Comparison of ENCODE assay signal across 26 cellular contexts in the genomic region with DNA sequence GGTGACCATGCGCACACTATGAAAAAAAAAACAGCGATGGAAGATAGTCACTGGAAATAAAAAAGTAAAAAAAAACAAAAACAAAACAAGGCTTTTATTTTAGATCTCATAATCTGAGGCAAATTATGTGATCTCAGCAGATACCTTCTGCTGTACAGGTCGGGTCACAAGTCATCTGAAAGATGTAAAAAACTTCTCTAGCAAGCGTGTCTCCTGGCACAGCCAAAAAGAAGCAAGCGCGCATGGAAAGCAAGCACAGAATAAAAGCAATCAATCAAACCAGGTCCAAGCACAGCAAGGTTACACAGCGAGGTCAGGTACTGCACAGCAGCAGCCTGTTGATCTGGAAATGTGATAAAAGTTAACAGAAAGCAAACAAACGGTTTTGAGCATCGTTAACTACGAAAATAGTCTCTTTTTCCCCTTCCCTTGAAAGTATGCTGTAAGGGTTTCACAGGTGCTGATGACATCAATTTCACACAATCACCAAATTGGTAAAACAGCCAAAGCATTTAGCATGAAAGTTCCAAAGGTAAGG.
DNase-seq lines count a peak whose midpoint lies in the region; ATAC-seq, FAIRE-seq and TF ChIP-seq lines count a peak whose summit lies in the region.
"Had no signal": no experiment of that assay in that cellular context is flagged by ENCODE, and none has a peak within 500 bp of the region (broad histone marks: within the 10 kb centered on the region; RNA-seq: fewer than 3 reads in every experiment).

No MANE protein-coding gene starts in this region.

- TF ChIP-seq RAD21 in HepG2 (CRISPR knock-in tag; IDR thresholded peaks at IDR 0.05): no peak

- DNase-seq in right lobe of liver: no peak
- DNase-seq in HepG2 (ENCODE audit: low spot score): no peak
- no peak for DNase-seq in WTC11 (ENCODE audit: low spot score)
- DNase-seq in left kidney (ENCODE audit: low read depth, low spot score): peak; percentile 63
- no peak for DNase-seq in progenitor cell of endocrine pancreas (ENCODE audit: low spot score, unreplicated experiment)
- no peak for DNase-seq in stimulated activated naive B cell treated with anti-CD40 and anti-IgM and Interleukin-4, amounts not matched to agents 10 μg/mL and 1 μg/mL and 100 μg/mL, for 72 hours
- no peak for DNase-seq in mesenteric fat pad (ENCODE audit: low spot score)
- DNase-seq in stimulated activated naive CD8-positive, alpha-beta T cell treated with anti-CD3 and anti-CD28 coated beads, Interleukin-15, Interleukin-2, amounts not matched to agents 100 U/mL and 50 U/mL, for 24 hours: no peak
- DNase-seq: ACHN; CD4-positive, alpha-beta T cell; COR-L47; DND-41; KBM-7; NCI-H1105; NCI-H146; NCI-H2029; NCI-H226; NCI-H510A treated with DMSO at 0.1 percent for 48 hours; NCI-H774; NK-92 treated with Interleukin-12 subunit alpha and Interleukin-12 subunit beta, amount 100 ng/mL, for 24 hours; Peyer's patch; SJCRH30 had no signal

- H4K20me1 ChIP-seq in HepG2 (ENCODE audit: insufficient read depth, low read length): no peaks in the 10 kb centered on the region

- no peaks in the 10 kb centered on the region for H3K27me3 Mint-ChIP-seq in WTC11 (ENCODE audit: low read depth)
- H3K27me3 Mint-ChIP-seq in progenitor cell of endocrine pancreas: no peaks in the 10 kb centered on the region
- H3K27me3 Mint-ChIP-seq in stimulated activated naive B cell treated with anti-CD40 and anti-IgM and Interleukin-4, amounts not matched to agents 10 μg/mL and 1 μg/mL and 100 μg/mL, for 72 hours: no peaks in the 10 kb centered on the region
- H3K27me3 Mint-ChIP-seq: CD4-positive, alpha-beta T cell had no signal

- no peak overlapping the region for H3K4me2 ChIP-seq in HepG2 (ENCODE audit: low read depth, low read length)
- H3K4me2 ChIP-seq: BLaER1 had no signal

- CTCF ChIA-PET in HepG2 (lab: Yijun Ruan, JAX; ENCODE audit: low intra/inter-chr PET ratio, low total read pairs): no interaction called here
- CTCF ChIA-PET in WTC11 (lab: Charles Lee): no interaction called here

- TF ChIP-seq CTCF in right lobe of liver (IDR thresholded peaks at IDR 0.05) (no peak), HepG2 (CRISPR knock-in tag; IDR thresholded peaks at IDR 0.05) (no peak), WTC11 (IDR thresholded peaks at IDR 0.05) (no peak), progenitor cell of endocrine pancreas (IDR thresholded peaks at IDR 0.05; ENCODE audit: unreplicated experiment) (no peak)

- H3K27ac Mint-ChIP-seq in WTC11 (peak overlapping the region; percentile 90), progenitor cell of endocrine pancreas (peak overlapping the region; percentile 92)
- H3K27ac Mint-ChIP-seq in stimulated activated naive B cell treated with anti-CD40 and anti-IgM and Interleukin-4, amounts not matched to agents 10 μg/mL and 1 μg/mL and 100 μg/mL, for 72 hours: no peak overlapping the region
- H3K27ac Mint-ChIP-seq: CD4-positive, alpha-beta T cell had no signal

- TF ChIP-seq EP300 in HepG2 (IDR thresholded peaks at IDR 0.05; ENCODE audit: low read depth in 2 of 2, low read length in 2 of 2) (no peak), HepG2 (CRISPR knock-in tag; IDR thresholded peaks at IDR 0.05; ENCODE audit: borderline replicate concordance) (no peak)

- H3K27ac ChIP-seq in right lobe of liver (no peak overlapping the region), HepG2 (ENCODE audit: extremely low read length, insufficient read depth, low read length) (no peak overlapping the region)
- H3K27ac ChIP-seq: 22Rv1, BLaER1, Peyer's patch, SJCRH30 had no signal

- no peak overlapping the region for H3K9ac ChIP-seq in HepG2 (ENCODE audit: insufficient read depth, low read depth, low read length)
- H3K9ac ChIP-seq: BLaER1 had no signal

- peaks cover 7% of the 10 kb centered on the region for H3K79me2 ChIP-seq in HepG2 (ENCODE audit: insufficient read depth, low read length)

- H3K9me3 Mint-ChIP-seq in WTC11 (no peaks in the 10 kb centered on the region), progenitor cell of endocrine pancreas (ENCODE audit: low read depth) (no peaks in the 10 kb centered on the region)
- H3K9me3 Mint-ChIP-seq in stimulated activated naive B cell treated with anti-CD40 and anti-IgM and Interleukin-4, amounts not matched to agents 10 μg/mL and 1 μg/mL and 100 μg/mL, for 72 hours: peaks cover 0 to 5% of the 10 kb centered on the region in 2 donors

- POLR2A ChIA-PET in HepG2 (lab: Yijun Ruan, JAX): no interaction called here
- POLR2A ChIA-PET in WTC11 (lab: Charles Lee): no interaction called here

- H3K4me3 Mint-ChIP-seq in WTC11 (no peak overlapping the region), progenitor cell of endocrine pancreas (ENCODE audit: low read depth) (no peak overlapping the region)
- no peak overlapping the region for H3K4me3 Mint-ChIP-seq in stimulated activated naive B cell treated with anti-CD40 and anti-IgM and Interleukin-4, amounts not matched to agents 10 μg/mL and 1 μg/mL and 100 μg/mL, for 72 hours
- H3K4me3 Mint-ChIP-seq: CD4-positive, alpha-beta T cell had no signal

- ATAC-seq in right lobe of liver: peak in 3 of 4 donors; percentile 49 to 70 (median 68)
- ATAC-seq in HepG2: no peak
- ATAC-seq in WTC11: no peak
- no peak for ATAC-seq in stimulated activated naive B cell treated with anti-CD40 and anti-IgM and Interleukin-4, amounts not matched to agents 10 μg/mL and 1 μg/mL and 100 μg/mL, for 72 hours (replicated peaks)
- no peak for ATAC-seq in stimulated activated naive CD8-positive, alpha-beta T cell treated with anti-CD3 and anti-CD28 coated beads, Interleukin-15, Interleukin-2, amounts not matched to agents 100 U/mL and 50 U/mL, for 24 hours
- ATAC-seq: GM12878 had no signal

- H3K36me3 ChIP-seq in right lobe of liver (peaks cover 0 to 14% (median 0%) of the 10 kb centered on the region in 4 donors), HepG2 (replicated peaks in 1 of 2; ENCODE audit: control insufficient read depth in 1 of 2, insufficient read depth in 2 of 2, low read length in 2 of 2) (peaks cover 32 to 86% of the 10 kb centered on the region in 2 experiments)

- H3K4me1 Mint-ChIP-seq in WTC11 (peaks cover 32% of the 10 kb centered on the region), progenitor cell of endocrine pancreas (ENCODE audit: low read depth) (peaks cover 13% of the 10 kb centered on the region)
- no peaks in the 10 kb centered on the region for H3K4me1 Mint-ChIP-seq in stimulated activated naive B cell treated with anti-CD40 and anti-IgM and Interleukin-4, amounts not matched to agents 10 μg/mL and 1 μg/mL and 100 μg/mL, for 72 hours

- no TSS peak for BruUV-seq in HepG2 (replicated peaks; lab: Mats Ljungman, UMichigan)

- H3K4me1 ChIP-seq in right lobe of liver (no peaks in the 10 kb centered on the region), HepG2 (ENCODE audit: insufficient read depth, low read length) (no peaks in the 10 kb centered on the region)
- H3K4me1 ChIP-seq: HAP-1, Peyer's patch, SJCRH30 had no signal

- TF ChIP-seq POLR2A in right lobe of liver (IDR thresholded peaks at IDR 0.05) (no peak), HepG2 (IDR thresholded peaks at IDR 0.05; ENCODE audit: insufficient read depth in 1 of 2, low read depth in 2 of 2, low read length in 2 of 2) (no peak)

- H3K9me3 ChIP-seq in right lobe of liver (no peaks in the 10 kb centered on the region), HepG2 (ENCODE audit: low read length) (no peaks in the 10 kb centered on the region)
- H3K9me3 ChIP-seq: BLaER1, HAP-1, Peyer's patch, SJCRH30 had no signal

- H3K4me3 ChIP-seq in right lobe of liver: no peak overlapping the region
- H3K4me3 ChIP-seq in HepG2 (replicated peaks in 1 of 3; ENCODE audit: insufficient read depth in 1 of 3, low read depth in 2 of 3, low read length in 3 of 3): no peak overlapping the region
- H3K4me3 ChIP-seq: BLaER1, GM12878, HAP-1, Peyer's patch, SJCRH30 had no signal

- no peak for FAIRE-seq in HepG2 (lab: Jason Lieb, UNC)
- FAIRE-seq: GM12878 had no signal

- in situ Hi-C loops in HepG2 (cut with HindIII; ENCODE audit: extremely low pct_ligation_motif_present, low pct_unique_long_range_greater_than_20kb): no loop called here

- 62% methylated on average over 9 of the region's 10 CpGs for WGBS in right lobe of liver (ENCODE audit: insufficient coverage, low coverage, low lambda C conversion rate, missing lambda C conversion rate)
- WGBS in HepG2 (ENCODE audit: low lambda C conversion rate): 95% methylated on average over 10 of the region's 10 CpGs

- no peaks in the 10 kb centered on the region for H3K27me3 ChIP-seq in right lobe of liver
- no peaks in the 10 kb centered on the region for H3K27me3 ChIP-seq in HepG2 (ENCODE audit: control insufficient read depth in 1 of 2, insufficient read depth in 2 of 2, low read length in 2 of 2)
- H3K27me3 ChIP-seq: BLaER1, Peyer's patch, SJCRH30 had no signal

- H3K36me3 Mint-ChIP-seq in WTC11 (peaks cover 57% of the 10 kb centered on the region), progenitor cell of endocrine pancreas (ENCODE audit: insufficient read depth) (peaks cover 51% of the 10 kb centered on the region)
- no peaks in the 10 kb centered on the region for H3K36me3 Mint-ChIP-seq in stimulated activated naive B cell treated with anti-CD40 and anti-IgM and Interleukin-4, amounts not matched to agents 10 μg/mL and 1 μg/mL and 100 μg/mL, for 72 hours

- no peak overlapping the region for H2AFZ ChIP-seq in HepG2 (ENCODE audit: low read length)

- intact Hi-C loops in right lobe of liver (cut with DNase I) (no loop called here), HepG2 (cut with micrococcal nuclease; ENCODE audit: unreplicated experiment) (no loop called here)

TF ChIP-seq in HepG2, 621 proteins besides CTCF, POLR2A, EP300 and RAD21 (continues in another document):
- no peak for TF ChIP-seq NFYC (CRISPR knock-in tag; IDR thresholded peaks at IDR 0.05)
- TF ChIP-seq ZNF605 (CRISPR knock-in tag; IDR thresholded peaks at IDR 0.05): no peak
- no peak for TF ChIP-seq ZNF484 (CRISPR knock-in tag; IDR thresholded peaks at IDR 0.05; ENCODE audit: borderline replicate concordance, low read depth)
- no peak for TF ChIP-seq ZNF563 (CRISPR knock-in tag; IDR thresholded peaks at IDR 0.05)
- no peak for TF ChIP-seq JDP2 (CRISPR knock-in tag; IDR thresholded peaks at IDR 0.05; ENCODE audit: borderline replicate concordance)

TF ChIP-seq in WTC11, 78 proteins besides CTCF, POLR2A, EP300 and RAD21 (continues in another document):
- TF ChIP-seq NR2C2 (CRISPR knock-in tag; IDR thresholded peaks at IDR 0.05) (no peak), FOXP1 (CRISPR knock-in tag; IDR thresholded peaks at IDR 0.05; ENCODE audit: borderline replicate concordance) (no peak), TEAD1 (CRISPR knock-in tag; IDR thresholded peaks at IDR 0.05) (no peak), ZNF121 (CRISPR knock-in tag; IDR thresholded peaks at IDR 0.05) (no peak)
- TF ChIP-seq, protein P1, sequence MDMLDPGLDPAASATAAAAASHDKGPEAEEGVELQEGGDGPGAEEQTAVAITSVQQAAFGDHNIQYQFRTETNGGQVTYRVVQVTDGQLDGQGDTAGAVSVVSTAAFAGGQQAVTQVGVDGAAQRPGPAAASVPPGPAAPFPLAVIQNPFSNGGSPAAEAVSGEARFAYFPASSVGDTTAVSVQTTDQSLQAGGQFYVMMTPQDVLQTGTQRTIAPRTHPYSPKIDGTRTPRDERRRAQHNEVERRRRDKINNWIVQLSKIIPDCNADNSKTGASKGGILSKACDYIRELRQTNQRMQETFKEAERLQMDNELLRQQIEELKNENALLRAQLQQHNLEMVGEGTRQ (CRISPR knock-in tag; IDR thresholded peaks at IDR 0.05): no peak

Comparison
In these comparisons a context has a peak if more than half of its experiments do, and no peak if none do; other contexts are left out.
1. ATAC-seq: peak in right lobe of liver (3 of 4); none in HepG2 (single experiment), WTC11 (single experiment), stimulated activated naive B cell treated with anti-CD40 and anti-IgM and Interleukin-4, amounts not matched to agents 10 μg/mL and 1 μg/mL and 100 μg/mL, for 72 hours (0 of 2) and stimulated activated naive CD8-positive, alpha-beta T cell treated with anti-CD3 and anti-CD28 coated beads, Interleukin-15, Interleukin-2, amounts not matched to agents 100 U/mL and 50 U/mL, for 24 hours (single experiment).